ENCODE assay signal across 14 cellular contexts in genomic region chr10:88092975-88093374, GRCh38.
A peak's percentile ranks its signal among the peaks of the same experiment; 100 is the strongest.
DNase-seq lines count a peak whose midpoint lies in the region; ATAC-seq, FAIRE-seq and TF ChIP-seq lines count a peak whose summit lies in the region.
"Had no signal": no experiment of that assay in that cellular context is flagged by ENCODE, and none has a peak within 500 bp of the region (broad histone marks: within the 10 kb centered on the region; RNA-seq: fewer than 3 reads in every experiment).

No MANE protein-coding gene starts in this region.

- 40 to 66% (median 55%) methylated on average over 5 of the region's 5 CpGs for WGBS in adrenal gland, 4 donors

- H3K9me3 Mint-ChIP-seq in natural killer cell treated with Interleukin-12 subunit alpha and Interleukin-12 subunit beta and Interleukin-15 and Interleukin-18, amount 100 ng/mL, for 72 hours, result peaks cover 7% of the 10 kb centered on the region
- H3K9me3 Mint-ChIP-seq: HFFc6 had no signal

- no peak for TF ChIP-seq CTCF in adrenal gland (IDR thresholded peaks at IDR 0.05)

- H3K27ac Mint-ChIP-seq in natural killer cell treated with Interleukin-12 subunit alpha and Interleukin-12 subunit beta and Interleukin-15 and Interleukin-18, amount 100 ng/mL, for 72 hours, result peak overlapping the region in 1 of 2 donors; percentile 87
- H3K27ac Mint-ChIP-seq: HFFc6 had no signal

- H3K36me3 Mint-ChIP-seq in natural killer cell treated with Interleukin-12 subunit alpha and Interleukin-12 subunit beta and Interleukin-15 and Interleukin-18, amount 100 ng/mL, for 72 hours, result peaks cover 10% of the 10 kb centered on the region

- TF ChIP-seq POLR2A in GM12891 (IDR thresholded peaks at IDR 0.05; ENCODE audit: low read depth, low read length) (no peak), adrenal gland (IDR thresholded peaks at IDR 0.05) (no peak)

- intact Hi-C loops in adrenal gland (cut with DNase I), result no loop called here
- intact Hi-C loops in sciatic nerve (cut with DNase I), result no loop called here

- DNase-seq in NCI-H2227 (lab: John Stamatoyannopoulos, UW; ENCODE audit: unreplicated experiment) (peak; percentile 51), NCI-H2227 treated with DMSO at 0.1 percent for 48 hours (lab: John Stamatoyannopoulos, UW) (no peak), GM12891 (ENCODE audit: insufficient read length, low spot score) (no peak), adrenal gland (peak in 4 of 7 donors; percentile 31 to 48 (median 38)), sciatic nerve (ENCODE audit: low spot score) (no peak)
- DNase-seq in natural killer cell treated with Interleukin-12 subunit alpha and Interleukin-12 subunit beta and Interleukin-15 and Interleukin-18, amount 100 ng/mL, for 72 hours (ENCODE audit: low spot score), result no peak
- no peak for DNase-seq in effector CD4-positive, alpha-beta T cell
- DNase-seq: activated naive CD4-positive, alpha-beta T cell treated with anti-CD3 and anti-CD28 coated beads, Interleukin-2, amount 50 U/mL, for 16 hours; esophagus squamous epithelium; HFFc6; NCI-H2107; stimulated activated CD4-positive, alpha-beta T cell treated with anti-CD3 and anti-CD28 coated beads, Interleukin-15, amount 100 ng/mL, for 24 hours had no signal

- no peak overlapping the region for H3K4me3 ChIP-seq in adrenal gland
- H3K4me3 ChIP-seq: esophagus squamous epithelium, vagina had no signal

- no peaks in the 10 kb centered on the region for H3K9me3 ChIP-seq in adrenal gland (replicated peaks in 1 of 3)
- H3K9me3 ChIP-seq: esophagus squamous epithelium, vagina had no signal

- no peaks in the 10 kb centered on the region for H3K36me3 ChIP-seq in adrenal gland (replicated peaks in 1 of 2)
- H3K36me3 ChIP-seq: esophagus squamous epithelium, vagina had no signal

- no peaks in the 10 kb centered on the region for H3K4me1 ChIP-seq in adrenal gland (replicated peaks in 1 of 2)

- no peaks in the 10 kb centered on the region for H3K27me3 ChIP-seq in adrenal gland
- H3K27me3 ChIP-seq: esophagus squamous epithelium, vagina had no signal

- H3K27me3 Mint-ChIP-seq in natural killer cell treated with Interleukin-12 subunit alpha and Interleukin-12 subunit beta and Interleukin-15 and Interleukin-18, amount 100 ng/mL, for 72 hours, result peaks cover 5 to 12% of the 10 kb centered on the region in 2 donors

- FAIRE-seq in GM12891 (lab: Jason Lieb, UNC), result peak; percentile 48

- ATAC-seq in natural killer cell treated with Interleukin-12 subunit alpha and Interleukin-12 subunit beta and Interleukin-15 and Interleukin-18, amount 100 ng/mL, for 72 hours, result no peak
- ATAC-seq in HG02759 (IDR thresholded peaks at IDR 0.05; ENCODE audit: unreplicated experiment) (no peak), sciatic nerve (no peak)

- peaks cover 46 to 48% of the 10 kb centered on the region in 2 donors for H3K4me1 Mint-ChIP-seq in natural killer cell treated with Interleukin-12 subunit alpha and Interleukin-12 subunit beta and Interleukin-15 and Interleukin-18, amount 100 ng/mL, for 72 hours (ENCODE audit: low read depth in 2 of 2)

- no peak overlapping the region for H3K27ac ChIP-seq in adrenal gland
- H3K27ac ChIP-seq: esophagus squamous epithelium, vagina had no signal

- H3K4me3 Mint-ChIP-seq in natural killer cell treated with Interleukin-12 subunit alpha and Interleukin-12 subunit beta and Interleukin-15 and Interleukin-18, amount 100 ng/mL, for 72 hours, result peak overlapping the region; percentile 7
- H3K4me3 Mint-ChIP-seq: HFFc6 had no signal

TF ChIP-seq in GM12891, 5 proteins besides CTCF, POLR2A, EP300 and RAD21:
- TF ChIP-seq POU2F2 (IDR thresholded peaks at IDR 0.05; ENCODE audit: low read depth, low read length) (no peak), SPI1 (IDR thresholded peaks at IDR 0.05; ENCODE audit: low read depth, low read length) (no peak), POLR2AphosphoS5 (IDR thresholded peaks at IDR 0.05; ENCODE audit: low read depth, low read length) (no peak), PAX5 (IDR thresholded peaks at IDR 0.05; ENCODE audit: insufficient read depth, low read length, severe bottlenecking) (no peak), TAF1 (IDR thresholded peaks at IDR 0.05; ENCODE audit: low read depth, low read length) (no peak)
TF ChIP-seq in GM12891: peak in this region for 0.

Comparison
In these comparisons a context has a peak if more than half of its experiments do, and no peak if none do; other contexts are left out.
1. DNase-seq: peak in NCI-H2227 (single experiment) and adrenal gland (4 of 7); none in NCI-H2227 treated with DMSO at 0.1 percent for 48 hours (single experiment), GM12891 (single experiment), natural killer cell treated with Interleukin-12 subunit alpha and Interleukin-12 subunit beta and Interleukin-15 and Interleukin-18, amount 100 ng/mL, for 72 hours (single experiment), effector CD4-positive, alpha-beta T cell (single experiment) and sciatic nerve (single experiment).